In genomic region chr10:24046060-24046459, GRCh38 we compare ENCODE assay signal across 39 cellular contexts.
"Had no signal": no experiment of that assay in that cellular context is flagged by ENCODE, and none has a peak within 500 bp of the region (broad histone marks: within the 10 kb centered on the region; RNA-seq: fewer than 3 reads in every experiment).

No MANE protein-coding gene starts in this region.

- ATAC-seq: activated naive CD4-positive, alpha-beta T cell treated with anti-CD3 and anti-CD28 coated beads, Interleukin-2, amount 50 U/mL, for 72 hours; activated naive CD8-positive, alpha-beta T cell treated with anti-CD3 and anti-CD28 coated beads, Interleukin-2, amount 50 U/mL, for 24 hours; activated T-cell treated with anti-CD3 and anti-CD28 coated beads, Interleukin-2, amount 50 U/mL, for 4 hours; activated T-cell treated with anti-CD3 and anti-CD28 coated beads, Interleukin-2, amount 50 U/mL, for 72 hours; activated T-helper 17 cell treated with anti-CD3 and anti-CD28 coated beads, Interleukin-2, amount 50 U/mL, for 72 hours; body of pancreas had no signal

- H3K4me1 Mint-ChIP-seq: activated naive CD4-positive, alpha-beta T cell treated with anti-CD3 and anti-CD28 coated beads, Interleukin-2, amount 10 ng/mL, durations not matched to agents 7 days and 5 days; activated naive CD4-positive, alpha-beta T cell treated with anti-CD3 and anti-CD28 coated beads, Interleukin-2, amount 50 U/mL, for 24 hours; activated naive CD8-positive, alpha-beta T cell treated with anti-CD3 and anti-CD28 coated beads for 36 hours; activated naive CD8-positive, alpha-beta T cell treated with anti-CD3 and anti-CD28 coated beads, Interleukin-2, amount 10 ng/mL, durations not matched to agents 7 days and 5 days; activated naive CD8-positive, alpha-beta T cell treated with anti-CD3 and anti-CD28 coated beads, Interleukin-2, amount 50 U/mL, for 24 hours; activated T-helper 17 cell treated with anti-CD3 and anti-CD28 coated beads, Interleukin-2, amount 50 U/mL, for 72 hours; brain; central memory CD8-positive, alpha-beta T cell had no signal

- H3K4me3 ChIP-seq: adrenal gland, ascending aorta, body of pancreas, breast epithelium, cardiac muscle cell had no signal

- H3K27ac ChIP-seq: adrenal gland, ascending aorta, body of pancreas, brain microvascular endothelial cell, breast epithelium, cardiac muscle cell had no signal

- FAIRE-seq: astrocyte, bronchial epithelial cell had no signal

- DNase-seq: activated effector memory CD4-positive, alpha-beta T cell treated with anti-CD3 and anti-CD28 coated beads, Interleukin-2, amount 50 U/mL, for 16 hours; activated effector memory CD4-positive, alpha-beta T cell treated with Interleukin-2 at 50 U/mL for 16 hours; activated gamma-delta T cell; activated gamma-delta T cell treated with Interleukin-2 at 50 U/mL for 16 hours; activated naive CD4-positive, alpha-beta T cell; activated naive CD4-positive, alpha-beta T cell treated with anti-CD3 and anti-CD28 coated beads for 36 hours; activated naive CD4-positive, alpha-beta T cell treated with anti-CD3 and anti-CD28 coated beads, Interleukin-2, amount 10 ng/mL, durations not matched to agents 7 days and 5 days; activated naive CD4-positive, alpha-beta T cell treated with anti-CD3 and anti-CD28 coated beads, Interleukin-2, amount 50 U/mL, for 16 hours; activated naive CD4-positive, alpha-beta T cell treated with Interleukin-2 at 50 U/mL for 16 hours; activated naive CD8-positive, alpha-beta T cell treated with anti-CD3 and anti-CD28 coated beads for 36 hours; activated naive CD8-positive, alpha-beta T cell treated with anti-CD3 and anti-CD28 coated beads, Interleukin-2, amount 10 ng/mL, durations not matched to agents 7 days and 5 days; activated naive CD8-positive, alpha-beta T cell treated with anti-CD3 and anti-CD28 coated beads, Interleukin-2, amount 50 U/mL, for 24 hours; activated T-cell treated with anti-CD3 and anti-CD28 coated beads, Interleukin-2, amount 50 U/mL, for 1 hour; activated T-cell treated with anti-CD3 and anti-CD28 coated beads, Interleukin-2, amount 50 U/mL, for 24 hours; activated T-cell treated with anti-CD3 and anti-CD28 coated beads, Interleukin-2, amount 50 U/mL, for 4 hours; activated T-cell treated with anti-CD3 and anti-CD28 coated beads, Interleukin-2, amount 50 U/mL, for 48 hours; activated T-cell treated with anti-CD3 and anti-CD28 coated beads, Interleukin-2, amount 50 U/mL, for 72 hours; adrenal gland; amniotic stem cell; amygdala; anterior cingulate cortex; aorta; body of pancreas; central memory CD4-positive, alpha-beta T cell; cerebellar nuclear complex had no signal

- H3K27me3 ChIP-seq: adrenal gland, ascending aorta, body of pancreas, brain microvascular endothelial cell, breast epithelium, cardiac muscle cell had no signal

- H3K36me3 ChIP-seq: adrenal gland, ascending aorta, brain microvascular endothelial cell, breast epithelium, cardiac muscle cell had no signal

- H3K27me3 Mint-ChIP-seq: activated naive CD4-positive, alpha-beta T cell treated with anti-CD3 and anti-CD28 coated beads, Interleukin-2, amount 10 ng/mL, durations not matched to agents 7 days and 5 days; activated naive CD4-positive, alpha-beta T cell treated with anti-CD3 and anti-CD28 coated beads, Interleukin-2, amount 50 U/mL, for 24 hours; activated naive CD8-positive, alpha-beta T cell; activated naive CD8-positive, alpha-beta T cell treated with anti-CD3 and anti-CD28 coated beads for 36 hours; activated naive CD8-positive, alpha-beta T cell treated with anti-CD3 and anti-CD28 coated beads, Interleukin-2, amount 10 ng/mL, durations not matched to agents 7 days and 5 days; activated naive CD8-positive, alpha-beta T cell treated with anti-CD3 and anti-CD28 coated beads, Interleukin-2, amount 50 U/mL, for 24 hours; activated T-cell treated with anti-CD3 and anti-CD28 coated beads, Interleukin-2, amount 50 U/mL, for 24 hours; brain; central memory CD8-positive, alpha-beta T cell had no signal

- H3K4me3 Mint-ChIP-seq: activated naive CD4-positive, alpha-beta T cell treated with anti-CD3 and anti-CD28 coated beads for 36 hours; activated naive CD4-positive, alpha-beta T cell treated with anti-CD3 and anti-CD28 coated beads, Interleukin-2, amount 10 ng/mL, durations not matched to agents 7 days and 5 days; activated naive CD4-positive, alpha-beta T cell treated with anti-CD3 and anti-CD28 coated beads, Interleukin-2, amount 50 U/mL, for 24 hours; activated naive CD8-positive, alpha-beta T cell; activated naive CD8-positive, alpha-beta T cell treated with anti-CD3 and anti-CD28 coated beads for 36 hours; activated naive CD8-positive, alpha-beta T cell treated with anti-CD3 and anti-CD28 coated beads, Interleukin-2, amount 10 ng/mL, durations not matched to agents 7 days and 5 days; activated naive CD8-positive, alpha-beta T cell treated with anti-CD3 and anti-CD28 coated beads, Interleukin-2, amount 50 U/mL, for 24 hours; activated T-cell treated with anti-CD3 and anti-CD28 coated beads, Interleukin-2, amount 50 U/mL, for 24 hours; activated T-cell treated with anti-CD3 and anti-CD28 coated beads, Interleukin-2, amount 50 U/mL, for 4 hours; activated T-cell treated with anti-CD3 and anti-CD28 coated beads, Interleukin-2, amount 50 U/mL, for 72 hours; activated T-helper 1 cell treated with anti-CD3 and anti-CD28 coated beads, Interleukin-12 subunit alpha, Interleukin-12 subunit beta, Interleukin-2, Interleukin-4 antibody, amounts not matched to agents 30 ng/mL and 10 ng/mL and 1 ng/mL, durations not matched to agents 14 hours and 24 hours and 36 hours; activated T-helper 17 cell treated with anti-CD3 and anti-CD28 coated beads, Interleukin-2, amount 50 U/mL, for 72 hours; brain; central memory CD8-positive, alpha-beta T cell had no signal

- H3K9me3 Mint-ChIP-seq: activated naive CD4-positive, alpha-beta T cell treated with anti-CD3 and anti-CD28 coated beads for 36 hours; activated naive CD4-positive, alpha-beta T cell treated with anti-CD3 and anti-CD28 coated beads, Interleukin-2, amount 50 U/mL, for 24 hours; activated naive CD8-positive, alpha-beta T cell treated with anti-CD3 and anti-CD28 coated beads for 36 hours; activated T-cell treated with anti-CD3 and anti-CD28 coated beads, Interleukin-2, amount 50 U/mL, for 4 hours; activated T-helper 1 cell treated with anti-CD3 and anti-CD28 coated beads, Interleukin-12 subunit alpha, Interleukin-12 subunit beta, Interleukin-2, Interleukin-4 antibody, amounts not matched to agents 30 ng/mL and 10 ng/mL and 1 ng/mL, durations not matched to agents 14 hours and 24 hours and 36 hours; activated T-helper 2 cell treated with anti-CD3 and anti-CD28 coated beads, Interferon-gamma antibody, Interleukin-2, Interleukin-4, amounts not matched to agents 10 μg/mL and 5 μg/mL and 100 μg/mL, durations not matched to agents 14 hours and 24 hours and 36 hours; central memory CD8-positive, alpha-beta T cell had no signal

- H3K36me3 Mint-ChIP-seq: activated naive CD4-positive, alpha-beta T cell treated with anti-CD3 and anti-CD28 coated beads, Interleukin-2, amount 10 ng/mL, durations not matched to agents 7 days and 5 days; activated naive CD4-positive, alpha-beta T cell treated with anti-CD3 and anti-CD28 coated beads, Interleukin-2, amount 50 U/mL, for 24 hours; activated naive CD4-positive, alpha-beta T cell treated with anti-CD3 and anti-CD28 coated beads, Interleukin-2, amount 50 U/mL, for 72 hours; activated naive CD8-positive, alpha-beta T cell; activated naive CD8-positive, alpha-beta T cell treated with anti-CD3 and anti-CD28 coated beads for 36 hours; activated naive CD8-positive, alpha-beta T cell treated with anti-CD3 and anti-CD28 coated beads, Interleukin-2, amount 10 ng/mL, durations not matched to agents 7 days and 5 days; brain had no signal

- H3K4me1 ChIP-seq: adrenal gland, ascending aorta, breast epithelium had no signal

- H3K9me3 ChIP-seq: body of pancreas had no signal

- H3K27ac Mint-ChIP-seq: activated naive CD4-positive, alpha-beta T cell treated with anti-CD3 and anti-CD28 coated beads for 36 hours; activated naive CD4-positive, alpha-beta T cell treated with anti-CD3 and anti-CD28 coated beads, Interleukin-2, amount 10 ng/mL, durations not matched to agents 7 days and 5 days; activated naive CD4-positive, alpha-beta T cell treated with anti-CD3 and anti-CD28 coated beads, Interleukin-2, amount 50 U/mL, for 24 hours; activated naive CD4-positive, alpha-beta T cell treated with anti-CD3 and anti-CD28 coated beads, Interleukin-2, amount 50 U/mL, for 72 hours; activated naive CD8-positive, alpha-beta T cell; activated naive CD8-positive, alpha-beta T cell treated with anti-CD3 and anti-CD28 coated beads for 36 hours; activated naive CD8-positive, alpha-beta T cell treated with anti-CD3 and anti-CD28 coated beads, Interleukin-2, amount 10 ng/mL, durations not matched to agents 7 days and 5 days; activated naive CD8-positive, alpha-beta T cell treated with anti-CD3 and anti-CD28 coated beads, Interleukin-2, amount 50 U/mL, for 24 hours; activated T-cell treated with anti-CD3 and anti-CD28 coated beads, Interleukin-2, amount 50 U/mL, for 24 hours; activated T-cell treated with anti-CD3 and anti-CD28 coated beads, Interleukin-2, amount 50 U/mL, for 72 hours; activated T-helper 1 cell treated with anti-CD3 and anti-CD28 coated beads, Interleukin-12 subunit alpha, Interleukin-12 subunit beta, Interleukin-2, Interleukin-4 antibody, amounts not matched to agents 30 ng/mL and 10 ng/mL and 1 ng/mL, durations not matched to agents 14 hours and 24 hours and 36 hours; activated T-helper 17 cell treated with anti-CD3 and anti-CD28 coated beads, Interleukin-2, amount 50 U/mL, for 72 hours; activated T-helper 2 cell treated with anti-CD3 and anti-CD28 coated beads, Interferon-gamma antibody, Interleukin-2, Interleukin-4, amounts not matched to agents 10 μg/mL and 5 μg/mL and 100 μg/mL, durations not matched to agents 14 hours and 24 hours and 36 hours; brain had no signal
